ENCODE assay signal across 14 cellular contexts in genomic region chr7:77200542-77200941, GRCh38. TPM values are rescaled to one million over a fixed set of nuclear protein-coding genes. Genes with fewer than 3 reads are reported as not detected.
DNase-seq lines count a peak whose midpoint lies in the region; ATAC-seq, FAIRE-seq and TF ChIP-seq lines count a peak whose summit lies in the region.
"Had no signal": no experiment of that assay in that cellular context is flagged by ENCODE, and none has a peak within 500 bp of the region (broad histone marks: within the 10 kb centered on the region; RNA-seq: fewer than 3 reads in every experiment).

No MANE protein-coding gene starts in this region.

- WGBS in GM12878 (ENCODE audit: insufficient coverage, insufficient replicate concordance, low lambda C conversion rate, missing lambda C conversion rate), result 0% methylated on average over 2 of the region's 2 CpGs

- no peaks in the 10 kb centered on the region for H3K27me3 Mint-ChIP-seq in T-helper 2 cell treated with Interferon-gamma antibody and Interleukin-4, amounts not matched to agents 5 μg/mL and 100 μg/mL, for 36 hours (ENCODE audit: low read depth)

- H3K27ac Mint-ChIP-seq in T-helper 2 cell treated with Interferon-gamma antibody and Interleukin-4, amounts not matched to agents 5 μg/mL and 100 μg/mL, for 36 hours, result peak overlapping the region; percentile 71
- H3K27ac Mint-ChIP-seq in stimulated activated effector memory CD8-positive, alpha-beta T cell treated with anti-CD3 and anti-CD28 coated beads, Interleukin-12 subunit alpha, Interleukin-12 subunit beta, amount 100 ng/mL, for 72 hours, result peak overlapping the region; percentile 49
- H3K27ac Mint-ChIP-seq: GM23338 had no signal

- H3K27me3 ChIP-seq in Karpas-422 (ENCODE audit: low read length), result no peaks in the 10 kb centered on the region
- H3K27me3 ChIP-seq in GM12878 (replicated peaks in 1 of 2; ENCODE audit: control insufficient read depth in 2 of 2, insufficient read depth in 2 of 2, low read length in 1 of 2), result no peaks in the 10 kb centered on the region

- H3K4me1 ChIP-seq in Karpas-422 (ENCODE audit: low read length), result peaks cover 70% of the 10 kb centered on the region
- H3K4me1 ChIP-seq in GM12878 (ENCODE audit: control insufficient read depth, insufficient read depth, low read length), result peaks cover 35% of the 10 kb centered on the region

- H4K20me1 ChIP-seq in Karpas-422 (ENCODE audit: insufficient read depth, low read depth, low read length) (no peaks in the 10 kb centered on the region), GM12878 (ENCODE audit: control insufficient read depth, insufficient read depth) (no peaks in the 10 kb centered on the region)

- H3K36me3 Mint-ChIP-seq in T-helper 2 cell treated with Interferon-gamma antibody and Interleukin-4, amounts not matched to agents 5 μg/mL and 100 μg/mL, for 36 hours (ENCODE audit: low read depth), result peaks cover 3% of the 10 kb centered on the region
- no peaks in the 10 kb centered on the region for H3K36me3 Mint-ChIP-seq in stimulated activated effector memory CD8-positive, alpha-beta T cell treated with anti-CD3 and anti-CD28 coated beads, Interleukin-12 subunit alpha, Interleukin-12 subunit beta, amount 100 ng/mL, for 72 hours

- H3K27ac ChIP-seq in Karpas-422 (ENCODE audit: low read length) (peak overlapping the region; percentile 85), GM12878 (ENCODE audit: control insufficient read depth, insufficient read depth) (peak overlapping the region; percentile 81)

- no peak for TF ChIP-seq POLR2A in GM12878 (IDR thresholded peaks at IDR 0.05; ENCODE audit: low read depth, low read length)

- no peak for TF ChIP-seq RAD21 in GM12878 (IDR thresholded peaks at IDR 0.05; ENCODE audit: insufficient read depth, low read depth, low read length)

- RAD21 ChIA-PET in GM12878 (lab: Charles Lee; ENCODE audit: unreplicated experiment), result interaction anchor here (0.7 to 6.4 kb wide), 10 partner anchors 8 to 134 kb away, joined by 3 to 72 read pairs (median 4); no protein-coding TSS in a partner anchor

- intact Hi-C loops in GM12878 (cut with micrococcal nuclease; ENCODE audit: unreplicated experiment), result loop anchor here (5.0 kb wide), 1 partner anchor 43 kb away; no protein-coding TSS in a partner anchor

- CTCF ChIA-PET in GM12878 (lab: Yijun Ruan, JAX), result interaction anchor here (1.0 to 5.3 kb wide), 10 partner anchors 9 to 134 kb away, joined by 3 to 67 read pairs (median 4); no protein-coding TSS in a partner anchor

- H3K4me3 Mint-ChIP-seq in T-helper 2 cell treated with Interferon-gamma antibody and Interleukin-4, amounts not matched to agents 5 μg/mL and 100 μg/mL, for 36 hours, result peak overlapping the region; percentile 83
- H3K4me3 Mint-ChIP-seq in stimulated activated effector memory CD8-positive, alpha-beta T cell treated with anti-CD3 and anti-CD28 coated beads, Interleukin-12 subunit alpha, Interleukin-12 subunit beta, amount 100 ng/mL, for 72 hours, result peak overlapping the region; percentile 78
- H3K4me3 Mint-ChIP-seq: GM23338 had no signal

- no peaks in the 10 kb centered on the region for H3K9me3 Mint-ChIP-seq in T-helper 2 cell treated with Interferon-gamma antibody and Interleukin-4, amounts not matched to agents 5 μg/mL and 100 μg/mL, for 36 hours
- H3K9me3 Mint-ChIP-seq in stimulated activated effector memory CD8-positive, alpha-beta T cell treated with anti-CD3 and anti-CD28 coated beads, Interleukin-12 subunit alpha, Interleukin-12 subunit beta, amount 100 ng/mL, for 72 hours, result no peaks in the 10 kb centered on the region
- H3K9me3 Mint-ChIP-seq: GM23338 had no signal

- TF ChIP-seq EP300 in GM12878 (IDR thresholded peaks at IDR 0.05; ENCODE audit: borderline replicate concordance in 1 of 2, control insufficient read depth in 1 of 2, low read depth in 2 of 2, low read length in 2 of 2), result no peak

- no peaks in the 10 kb centered on the region for H3K9me2 ChIP-seq in Karpas-422 (replicated peaks; ENCODE audit: insufficient read depth, low read length)

- peaks cover 23% of the 10 kb centered on the region for H3K79me2 ChIP-seq in Karpas-422 (ENCODE audit: low read length)
- no peaks in the 10 kb centered on the region; the same call in 1 of the 2 replicates for H3K79me2 ChIP-seq in GM12878 (ENCODE audit: control insufficient read depth, insufficient read depth, low read length)

- no peak for DNase-seq in T-helper 2 cell treated with Interferon-gamma antibody and Interleukin-4, amounts not matched to agents 5 μg/mL and 100 μg/mL, for 36 hours (ENCODE audit: low spot score)
- DNase-seq in T-helper 2 cell, result no peak
- DNase-seq in Karpas-422, result peak; percentile 86
- no peak for DNase-seq in GM12878 (ENCODE audit: low read depth, low spot score)
- no peak for DNase-seq in stimulated activated effector memory CD8-positive, alpha-beta T cell treated with anti-CD3 and anti-CD28 coated beads, Interleukin-12 subunit alpha, Interleukin-12 subunit beta, amount 100 ng/mL, for 72 hours (ENCODE audit: low spot score in 2 of 2)
- no peak for DNase-seq in activated effector memory CD4-positive, alpha-beta T cell treated with anti-CD3 and anti-CD28 coated beads, Interleukin-2, amount 50 U/mL, for 16 hours
- DNase-seq in NCI-H146 (lab: John Stamatoyannopoulos, UW), result no peak
- DNase-seq in NCI-H1436 (lab: John Stamatoyannopoulos, UW), result no peak
- DNase-seq: activated CD4-positive, alpha-beta T cell treated with anti-CD3 and anti-CD28 coated beads, Interleukin-2, amount 50 U/mL, for 48 hours; KG1; right cardiac atrium had no signal

- peak; percentile 18 for ATAC-seq in GM12878
- ATAC-seq in stimulated activated effector memory CD8-positive, alpha-beta T cell treated with anti-CD3 and anti-CD28 coated beads, Interleukin-12 subunit alpha, Interleukin-12 subunit beta, amount 100 ng/mL, for 72 hours, result no peak
- ATAC-seq: GM23338, right cardiac atrium had no signal

- in situ Hi-C loops in GM12878 (cut with MboI), result no loop called here

- H2AFZ ChIP-seq in Karpas-422 (ENCODE audit: low read length) (peak overlapping the region; percentile 26; the same call in 1 of the 2 replicates), GM12878 (ENCODE audit: control insufficient read depth, low read depth, low read length) (peak overlapping the region; percentile 78)
- H2AFZ ChIP-seq: GM23338 had no signal

- BruUV-seq in GM12878 (replicated peaks; lab: Mats Ljungman, UMichigan), result no TSS peak

- POLR2A ChIA-PET in GM12878 (lab: Charles Lee), result interaction anchor here (1.0 to 2.5 kb wide), 3 partner anchors 9 to 46 kb away, joined by 3 to 9 read pairs (median 5); no protein-coding TSS in a partner anchor

- SMC1A ChIA-PET in GM12878 (lab: Charles Lee; ENCODE audit: uncharacterized antibody, unreplicated experiment), result interaction anchor here (0.7 to 8.6 kb wide), 15 partner anchors 8 to 498 kb away, joined by 3 to 124 read pairs (median 5); partner anchors contain the start of gene CCDC146

- H3K4me2 ChIP-seq in Karpas-422 (ENCODE audit: low read depth, low read length, poor library complexity, severe bottlenecking) (peak overlapping the region; percentile 88), GM12878 (ENCODE audit: control insufficient read depth, insufficient read depth) (peak overlapping the region; percentile 98)

- peak overlapping the region; percentile 71 for H3K4me3 ChIP-seq in Karpas-422 (ENCODE audit: low read length)
- H3K4me3 ChIP-seq in GM12878, result peak overlapping the region; percentile 64; the same call in 1 of the 2 replicates

- H3K9ac ChIP-seq in Karpas-422 (ENCODE audit: low read length) (peak overlapping the region; percentile 76), GM12878 (ENCODE audit: control insufficient read depth, insufficient read depth, low read length) (peak overlapping the region; percentile 66)

- FAIRE-seq in GM12878 (lab: Jason Lieb, UNC), result no peak
- FAIRE-seq: G401.6 had no signal

- H3K4me1 Mint-ChIP-seq in T-helper 2 cell treated with Interferon-gamma antibody and Interleukin-4, amounts not matched to agents 5 μg/mL and 100 μg/mL, for 36 hours (ENCODE audit: low read depth), result peaks cover 42% of the 10 kb centered on the region
- H3K4me1 Mint-ChIP-seq in stimulated activated effector memory CD8-positive, alpha-beta T cell treated with anti-CD3 and anti-CD28 coated beads, Interleukin-12 subunit alpha, Interleukin-12 subunit beta, amount 100 ng/mL, for 72 hours, result peaks cover 36% of the 10 kb centered on the region

- H3K9me3 ChIP-seq in Karpas-422 (ENCODE audit: low read length), result no peaks in the 10 kb centered on the region
- H3K9me3 ChIP-seq in GM12878 (replicated peaks; ENCODE audit: control insufficient read depth, insufficient read depth, low read length), result no peaks in the 10 kb centered on the region

- H3K36me3 ChIP-seq in Karpas-422 (ENCODE audit: insufficient read depth, low read length), result no peaks in the 10 kb centered on the region
- H3K36me3 ChIP-seq in GM12878 (ENCODE audit: control insufficient read depth in 2 of 2, insufficient read depth in 2 of 2, low read length in 1 of 2), result no peaks in the 10 kb centered on the region

- no peak for TF ChIP-seq CTCF in GM12878 (IDR thresholded peaks at IDR 0.05 in 2 of 3, conservative IDR thresholded peaks at IDR 0.05 in 1 of 3; ENCODE audit: control insufficient read depth in 2 of 3, extremely low read depth in 1 of 3, insufficient read depth in 1 of 3, low read depth in 3 of 3, low read length in 3 of 3)

TF ChIP-seq in GM12878, 131 proteins besides CTCF, POLR2A, EP300 and RAD21 (continues in another document):
- no peak for TF ChIP-seq NR2C2 (IDR thresholded peaks at IDR 0.05; ENCODE audit: borderline replicate concordance, control insufficient read depth, insufficient read length, low read depth)
- TF ChIP-seq SPI1 (IDR thresholded peaks at IDR 0.05; ENCODE audit: borderline replicate concordance, insufficient read depth, low read depth, low read length), result peak; percentile 84; the same call in 1 of the 2 replicates

RNA-seq across cellular contexts. Expression of gene FGL2, which starts 0.9 kb away (rescaled TPM):
- total RNA-seq in Karpas-422 (2014; rRNA removed; shearing (Covaris generic); ENCODE audit: low replicate concordance), result 22.6 and 28.1 TPM in 2 replicates
- 1.4 and 2.1 TPM in 2 replicates for total RNA-seq in GM12878 (2013; cell fraction: nucleolus; rRNA removed)
- total RNA-seq in GM12878 (2014; rRNA removed) (1.9 and 2.5 TPM in 2 replicates), GM12878 (2014; rRNA removed; fragmentation: Illumina TruSeq; extraction: Trizol) (3.2 and 3.5 TPM in 2 replicates), GM12878 (2021) (1.2 and 1.7 TPM in 2 replicates)
- 1.1 TPM for polyA plus RNA-seq in GM12878 (2011; ENCODE audit: low read depth)
- polyA plus RNA-seq in GM12878 (2011; rRNA removed) (0.04 TPM in 1 of 2 replicates, not detected in the other), GM12878 (2014; fragmentation: Illumina TruSeq; extraction: Trizol) (2.5 and 4.3 TPM in 2 replicates), GM12878 (2014; fragmentation: Nextera tagmentation; extraction: Ambion mirVana) (1 to 10 TPM; 1.2 to 1.6 TPM), GM12878 (2014; rRNA removed) (1.4 and 1.5 TPM in 2 replicates), GM12878 (2016; fragmentation: Nextera tagmentation; extraction: Ambion mirVana) (under 1 TPM; 0.44 to 0.66 TPM)
- polyA plus RNA-seq in GM12878 (2011; cell fraction: cytosol; rRNA removed), result not detected in 2 replicates
- not detected in 2 replicates for polyA plus RNA-seq in GM12878 (2011; cell fraction: nucleus; rRNA removed)
- 1.3 and 1.7 TPM in 2 replicates for polyA plus RNA-seq in GM12878 (2012)
- not detected in 2 replicates for polyA minus RNA-seq in GM12878 (2011; rRNA and poly(A)+ RNA removed)
- polyA minus RNA-seq in GM12878 (2011; cell fraction: cytosol; rRNA and poly(A)+ RNA removed), result not detected in 2 replicates
- polyA minus RNA-seq in GM12878 (2011; cell fraction: nucleus; rRNA and poly(A)+ RNA removed), result not detected in 2 replicates
- total RNA-seq: GM23338, SK-MEL-5 had no signal
- polyA plus RNA-seq: GM23338 had no signal
